In genomic region chr20:44997668-44998067, GRCh38 we compare ENCODE assay signal across 22 cellular contexts. TPM values are rescaled to one million over a fixed set of nuclear protein-coding genes. Genes with fewer than 3 reads are reported as not detected.
DNase-seq lines count a peak whose midpoint lies in the region; ATAC-seq and TF ChIP-seq lines count a peak whose summit lies in the region.
"Had no signal": no experiment of that assay in that cellular context is flagged by ENCODE, and none has a peak within 500 bp of the region (broad histone marks: within the 10 kb centered on the region; RNA-seq: fewer than 3 reads in every experiment).

No MANE protein-coding gene starts in this region.

- H3K9me3 ChIP-seq in T-helper 17 cell (ENCODE audit: control insufficient read depth, low read length, poor library complexity, severe bottlenecking) (no peaks in the 10 kb centered on the region), ascending aorta (no peaks in the 10 kb centered on the region)
- no peaks in the 10 kb centered on the region for H3K9me3 ChIP-seq in effector memory CD4-positive, alpha-beta T cell (ENCODE audit: control insufficient read depth, low read length)
- H3K9me3 ChIP-seq: HAP-1, heart left ventricle had no signal

- peak overlapping the region; percentile 6 for H3K27ac ChIP-seq in effector memory CD4-positive, alpha-beta T cell (ENCODE audit: insufficient read depth, low read length, poor library complexity, severe bottlenecking)
- no peak overlapping the region for H3K27ac ChIP-seq in ascending aorta
- H3K27ac ChIP-seq: C4-2B, heart left ventricle, parathyroid adenoma, PC-9 had no signal

- no peak overlapping the region for H3K4me3 ChIP-seq in effector memory CD4-positive, alpha-beta T cell (ENCODE audit: insufficient read depth, low read depth, low read length, poor library complexity, severe bottlenecking)
- no peak overlapping the region for H3K4me3 ChIP-seq in ascending aorta
- H3K4me3 ChIP-seq: HAP-1, heart left ventricle, PC-9 had no signal

- peaks cover 4% of the 10 kb centered on the region for H3K4me1 ChIP-seq in effector memory CD4-positive, alpha-beta T cell (ENCODE audit: control insufficient read depth, insufficient read depth, low read length, poor library complexity, severe bottlenecking)
- H3K4me1 ChIP-seq in ascending aorta, result peaks cover 3 to 5% of the 10 kb centered on the region in 2 donors
- H3K4me1 ChIP-seq: HAP-1, parathyroid adenoma had no signal

- H3K4me1 Mint-ChIP-seq in activated naive CD4-positive, alpha-beta T cell treated with anti-CD3 and anti-CD28 coated beads, Interleukin-2, amount 10 ng/mL, durations not matched to agents 7 days and 5 days, result peaks cover 27% of the 10 kb centered on the region
- peaks cover 35% of the 10 kb centered on the region for H3K4me1 Mint-ChIP-seq in T-helper 17 cell
- H3K4me1 Mint-ChIP-seq: nephron progenitor cell had no signal

- H3K27ac Mint-ChIP-seq in activated naive CD4-positive, alpha-beta T cell treated with anti-CD3 and anti-CD28 coated beads, Interleukin-2, amount 10 ng/mL, durations not matched to agents 7 days and 5 days, result peak overlapping the region; percentile 5
- peak overlapping the region; percentile 84 for H3K27ac Mint-ChIP-seq in T-helper 17 cell
- H3K27ac Mint-ChIP-seq: dendritic cell treated with granulocyte-macrophage colony-stimulating factor and Interleukin-4, amounts not matched to agents 40 ng/mL and 50 ng/mL, for 4 days had no signal

- no peaks in the 10 kb centered on the region for H3K9me3 Mint-ChIP-seq in activated naive CD4-positive, alpha-beta T cell treated with anti-CD3 and anti-CD28 coated beads, Interleukin-2, amount 10 ng/mL, durations not matched to agents 7 days and 5 days
- H3K9me3 Mint-ChIP-seq: dendritic cell treated with granulocyte-macrophage colony-stimulating factor and Interleukin-4, amounts not matched to agents 40 ng/mL and 50 ng/mL, for 4 days; nephron progenitor cell had no signal

- DNase-seq in activated naive CD4-positive, alpha-beta T cell treated with anti-CD3 and anti-CD28 coated beads, Interleukin-2, amount 10 ng/mL, durations not matched to agents 7 days and 5 days, result no peak
- no peak for DNase-seq in activated naive CD4-positive, alpha-beta T cell (lab: John Stamatoyannopoulos, UW)
- no peak for DNase-seq in T-helper 17 cell
- no peak for DNase-seq in effector memory CD4-positive, alpha-beta T cell
- DNase-seq in ascending aorta (ENCODE audit: low spot score in 2 of 2), result no peak
- no peak for DNase-seq in NK-92 treated with Interleukin-12 subunit alpha and Interleukin-12 subunit beta, amount 100 ng/mL, for 24 hours (lab: John Stamatoyannopoulos, UW)
- no peak for DNase-seq in SIG-M5 (lab: John Stamatoyannopoulos, UW)
- DNase-seq: amniotic stem cell; DMS153; heart left ventricle; IMR-90; NCI-H1417; NCI-H446; nephron progenitor cell; PC-9; right cardiac atrium; stimulated activated CD4-positive, alpha-beta T cell treated with anti-CD3 and anti-CD28 coated beads, Interleukin-4, amount 100 ng/mL, for 4 hours; substantia nigra had no signal

- no peaks in the 10 kb centered on the region for H3K27me3 Mint-ChIP-seq in activated naive CD4-positive, alpha-beta T cell treated with anti-CD3 and anti-CD28 coated beads, Interleukin-2, amount 10 ng/mL, durations not matched to agents 7 days and 5 days
- no peaks in the 10 kb centered on the region for H3K27me3 Mint-ChIP-seq in T-helper 17 cell
- H3K27me3 Mint-ChIP-seq: dendritic cell treated with granulocyte-macrophage colony-stimulating factor and Interleukin-4, amounts not matched to agents 40 ng/mL and 50 ng/mL, for 4 days had no signal

- TF ChIP-seq CTCF in ascending aorta (IDR thresholded peaks at IDR 0.05), result no peak

- H3K4me3 Mint-ChIP-seq in activated naive CD4-positive, alpha-beta T cell treated with anti-CD3 and anti-CD28 coated beads, Interleukin-2, amount 10 ng/mL, durations not matched to agents 7 days and 5 days, result no peak overlapping the region
- H3K4me3 Mint-ChIP-seq in T-helper 17 cell, result peak overlapping the region; percentile 55
- H3K4me3 Mint-ChIP-seq: dendritic cell treated with granulocyte-macrophage colony-stimulating factor and Interleukin-4, amounts not matched to agents 40 ng/mL and 50 ng/mL, for 4 days; nephron progenitor cell had no signal

- H3K27me3 ChIP-seq in effector memory CD4-positive, alpha-beta T cell (replicated peaks; ENCODE audit: control insufficient read depth, insufficient read depth, low read length, poor library complexity, severe bottlenecking), result no peaks in the 10 kb centered on the region
- H3K27me3 ChIP-seq in ascending aorta, result no peaks in the 10 kb centered on the region
- H3K27me3 ChIP-seq: heart left ventricle had no signal

- intact Hi-C loops in ascending aorta (cut with DNase I), result no loop called here

- ATAC-seq in T-helper 17 cell, result no peak
- ATAC-seq: heart left ventricle, right cardiac atrium had no signal

- peaks cover 71% of the 10 kb centered on the region for H3K36me3 ChIP-seq in effector memory CD4-positive, alpha-beta T cell (ENCODE audit: control insufficient read depth, insufficient read depth, low read length)
- peaks cover 48 to 67% of the 10 kb centered on the region in 2 donors for H3K36me3 ChIP-seq in ascending aorta

- CTCF ChIA-PET in activated naive CD4-positive, alpha-beta T cell treated with anti-CD3 and anti-CD28 coated beads, Interleukin-2, amount 10 ng/mL, durations not matched to agents 7 days and 5 days (lab: Charles Lee), result interaction anchor here (1.2 kb wide), 1 partner anchor 46 kb away, joined by 3 read pairs; no protein-coding TSS in a partner anchor

- H3K36me3 Mint-ChIP-seq in activated naive CD4-positive, alpha-beta T cell treated with anti-CD3 and anti-CD28 coated beads, Interleukin-2, amount 10 ng/mL, durations not matched to agents 7 days and 5 days, result peaks cover 74% of the 10 kb centered on the region
- peaks cover 14% of the 10 kb centered on the region for H3K36me3 Mint-ChIP-seq in T-helper 17 cell (ENCODE audit: low read depth)

RNA-seq across cellular contexts. Expression of gene STK4, which starts 31.4 kb away (rescaled TPM):
- total RNA-seq in T-helper 17 cell, result 100 to 1,000 TPM; 271 to 280 TPM
- 20.6 TPM for total RNA-seq in ascending aorta

RNA-seq across cellular contexts. Expression of gene TOMM34, which starts 37.5 kb away (rescaled TPM):
- total RNA-seq in T-helper 17 cell (1 to 10 TPM; 9.1 to 9.2 TPM), ascending aorta (11.1 TPM)

Comparison
In these comparisons a context has a peak if more than half of its experiments do, and no peak if none do; other contexts are left out.
1. RNA of gene STK4, which starts 31.4 kb away (total RNA-seq): 271 to 280 TPM in T-helper 17 cell; 20.6 TPM in ascending aorta (single experiment); every median in the first group is over 10 times any median in the second.